15 cellular contexts compared by ENCODE assay signal in the genomic region with DNA sequence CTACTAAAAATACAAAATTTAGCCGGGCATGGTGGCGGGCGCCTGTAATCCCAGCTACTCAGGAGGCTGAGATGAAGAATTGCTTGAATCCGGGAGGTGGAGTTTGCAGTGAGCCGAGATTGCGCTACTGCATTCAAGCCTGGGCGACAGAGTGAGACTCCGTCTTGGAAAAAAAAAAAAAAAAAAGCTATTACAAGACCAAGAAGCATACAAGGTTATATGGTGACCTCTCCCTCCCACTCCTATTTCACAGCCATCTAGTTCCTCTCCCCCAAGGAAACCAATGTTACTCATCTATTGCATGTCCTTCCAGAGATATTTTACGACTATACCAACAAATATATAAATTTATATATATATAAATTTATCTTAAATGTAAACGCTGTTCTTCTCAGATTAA.
"Had no signal": no experiment of that assay in that cellular context is flagged by ENCODE, and none has a peak within 500 bp of the region (broad histone marks: within the 10 kb centered on the region; RNA-seq: fewer than 3 reads in every experiment).

No MANE protein-coding gene starts in this region.

- ATAC-seq: activated naive CD4-positive, alpha-beta T cell treated with anti-CD3 and anti-CD28 coated beads, Interleukin-2, amount 50 U/mL, for 72 hours; body of pancreas; sciatic nerve had no signal

- H3K4me3 ChIP-seq: body of pancreas, left ventricle myocardium inferior, suprapubic skin, upper lobe of left lung had no signal

- DNase-seq: activated T-cell treated with anti-CD3 and anti-CD28 coated beads, Interleukin-2, amount 50 U/mL, for 1 hour; amniotic stem cell; body of pancreas; central memory CD4-positive, alpha-beta T cell; effector memory CD4-positive, alpha-beta T cell; left ventricle myocardium inferior; mesenchymal stem cell; nephron progenitor cell; spleen; stimulated activated CD4-positive, alpha-beta T cell treated with anti-CD3 and anti-CD28 coated beads, Interleukin-2, amount 100 ng/mL, for 24 hours; stimulated activated naive CD4-positive, alpha-beta T cell treated with Interleukin-2 at 50 U/mL for 16 hours; upper lobe of left lung had no signal

- H3K27me3 ChIP-seq: body of pancreas, spleen, suprapubic skin, upper lobe of left lung had no signal

- H3K27ac ChIP-seq: body of pancreas, left ventricle myocardium inferior, suprapubic skin, upper lobe of left lung had no signal

- H3K9me3 Mint-ChIP-seq: activated naive CD4-positive, alpha-beta T cell treated with anti-CD3 and anti-CD28 coated beads, Interleukin-2, amount 50 U/mL, for 72 hours had no signal

- H3K4me3 Mint-ChIP-seq: nephron progenitor cell had no signal

- H3K36me3 ChIP-seq: left ventricle myocardium inferior, spleen, suprapubic skin, upper lobe of left lung had no signal

- H3K27ac Mint-ChIP-seq: nephron progenitor cell had no signal

- H3K9me3 ChIP-seq: body of pancreas, left ventricle myocardium inferior, spleen, suprapubic skin, upper lobe of left lung had no signal
